23 cellular contexts compared by ENCODE assay signal in the genomic region with DNA sequence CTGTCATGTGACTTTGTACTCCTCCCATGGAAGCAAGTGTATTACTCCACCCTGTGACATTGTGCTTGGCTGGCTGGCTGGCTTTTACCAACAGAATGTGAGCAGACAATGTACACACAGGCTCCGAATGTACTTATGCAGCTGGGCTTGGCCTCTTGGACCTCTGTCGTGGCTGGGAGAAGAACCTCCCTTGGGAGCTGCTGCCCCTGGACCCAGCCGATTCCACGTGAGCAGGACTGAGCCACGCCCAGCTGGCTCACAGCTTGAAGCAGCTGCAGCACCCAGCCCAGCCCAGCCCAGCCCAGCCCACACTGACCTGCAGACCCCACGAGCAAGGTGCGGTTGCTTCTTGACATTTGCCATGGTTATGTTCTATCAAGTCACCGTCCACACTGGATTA.
"Had no signal": no experiment of that assay in that cellular context is flagged by ENCODE, and none has a peak within 500 bp of the region (broad histone marks: within the 10 kb centered on the region; RNA-seq: fewer than 3 reads in every experiment).

No MANE protein-coding gene starts in this region.

- ATAC-seq: K562, Panc1, PC-3 had no signal

- H3K27ac ChIP-seq: HL-60, KMS-11, RWPE1 had no signal

- H3K36me3 Mint-ChIP-seq: IgD-negative memory B cell had no signal

- H3K9ac ChIP-seq: KMS-11, SK-N-SH had no signal

- H3K4me3 ChIP-seq: K562 had no signal

- H3K4me2 ChIP-seq: KMS-11, SK-N-SH had no signal

- DNase-seq: Kasumi-1, MM.1S, NCI-H1092 treated with DMSO at 0.1 percent for 48 hours, NCI-H1436, NCI-H187, NCI-H2029, NCI-H2081 treated with DMSO at 0.1 percent for 48 hours, NCI-H2171, NCI-H226, NCI-H446, NCI-H510A, NCI-H524 treated with DMSO at 0.1 percent for 48 hours, NCI-H69, NCI-H774, PC-3, SHP77, SK-N-SH had no signal

- H3K9me2 ChIP-seq: SK-N-SH had no signal

- H3K9me3 ChIP-seq: SK-N-SH had no signal

- H3K4me3 Mint-ChIP-seq: IgD-negative memory B cell had no signal

- H3K4me1 Mint-ChIP-seq: IgD-negative memory B cell had no signal
